ENCODE assay signal across 1 cellular context in genomic region chr1:2015383-2015735, GRCh38.
TF ChIP-seq lines count a peak whose summit lies in the region.

No MANE protein-coding gene starts in this region.

TF ChIP-seq in IMR-90, 13 proteins besides CTCF, POLR2A, EP300 and RAD21:
- no peak for TF ChIP-seq SMC3 (IDR thresholded peaks at IDR 0.05; ENCODE audit: low read depth, low read length)
- no peak for TF ChIP-seq NFE2L2 (IDR thresholded peaks at IDR 0.05; ENCODE audit: low read depth, low read length)
- no peak for TF ChIP-seq CHD1 (IDR thresholded peaks at IDR 0.05; ENCODE audit: low read depth, low read length)
- no peak for TF ChIP-seq RFX5 (IDR thresholded peaks at IDR 0.05; ENCODE audit: low read depth, low read length)
- TF ChIP-seq MAZ (IDR thresholded peaks at IDR 0.05; ENCODE audit: borderline replicate concordance, low read depth, low read length), result no peak
- no peak for TF ChIP-seq MAFK (IDR thresholded peaks at IDR 0.05; ENCODE audit: low read depth, low read length)
- no peak for TF ChIP-seq MXI1 (IDR thresholded peaks at IDR 0.05; ENCODE audit: borderline replicate concordance, low read depth, low read length)
- TF ChIP-seq ELK1 (IDR thresholded peaks at IDR 0.05; ENCODE audit: borderline replicate concordance, low read depth, low read length), result no peak
- TF ChIP-seq, protein P1, sequence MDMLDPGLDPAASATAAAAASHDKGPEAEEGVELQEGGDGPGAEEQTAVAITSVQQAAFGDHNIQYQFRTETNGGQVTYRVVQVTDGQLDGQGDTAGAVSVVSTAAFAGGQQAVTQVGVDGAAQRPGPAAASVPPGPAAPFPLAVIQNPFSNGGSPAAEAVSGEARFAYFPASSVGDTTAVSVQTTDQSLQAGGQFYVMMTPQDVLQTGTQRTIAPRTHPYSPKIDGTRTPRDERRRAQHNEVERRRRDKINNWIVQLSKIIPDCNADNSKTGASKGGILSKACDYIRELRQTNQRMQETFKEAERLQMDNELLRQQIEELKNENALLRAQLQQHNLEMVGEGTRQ (IDR thresholded peaks at IDR 0.05; ENCODE audit: low read depth, low read length), result no peak
- TF ChIP-seq BHLHE40 (IDR thresholded peaks at IDR 0.05; ENCODE audit: low read depth, low read length), result no peak
- no peak for TF ChIP-seq RCOR1 (IDR thresholded peaks at IDR 0.05; ENCODE audit: insufficient replicate concordance, low read length)
- no peak for TF ChIP-seq FOS (IDR thresholded peaks at IDR 0.05; ENCODE audit: low read depth, low read length)
- TF ChIP-seq CEBPB (IDR thresholded peaks at IDR 0.05; ENCODE audit: low read depth, low read length), result no peak
